ENCODE assay signal across 11 cellular contexts in genomic region chr13:28047784-28048388, GRCh38. TPM values are rescaled to one million over a fixed set of nuclear protein-coding genes. Genes with fewer than 3 reads are reported as not detected.
DNase-seq lines count a peak whose midpoint lies in the region; ATAC-seq and TF ChIP-seq lines count a peak whose summit lies in the region.
"Had no signal": no experiment of that assay in that cellular context is flagged by ENCODE, and none has a peak within 500 bp of the region (broad histone marks: within the 10 kb centered on the region; RNA-seq: fewer than 3 reads in every experiment).

No MANE protein-coding gene starts in this region.

- H3K4me1 ChIP-seq in endodermal cell (ENCODE audit: control insufficient read depth, insufficient read depth, low read length) (peaks cover 9% of the 10 kb centered on the region), hepatocyte (ENCODE audit: insufficient read depth) (no peaks in the 10 kb centered on the region)
- H3K4me1 ChIP-seq: uterus had no signal

- no peaks in the 10 kb centered on the region for H3K27me3 Mint-ChIP-seq in endodermal cell (ENCODE audit: insufficient read depth)

- no peaks in the 10 kb centered on the region for H3K36me3 Mint-ChIP-seq in endodermal cell (ENCODE audit: low read depth)
- H3K36me3 Mint-ChIP-seq: natural killer cell had no signal

- 72 to 97% methylated on average over 3 to 6 of the region's 7 CpGs for WGBS in endodermal cell (ENCODE audit: insufficient coverage in 1 of 2, insufficient read length in 1 of 2), 2 experiments
- 84% methylated on average over 7 of the region's 7 CpGs for WGBS in hepatocyte (ENCODE audit: low lambda C conversion rate, missing lambda C conversion rate)

- peaks cover 8% of the 10 kb centered on the region for H3K27me3 ChIP-seq in endodermal cell (ENCODE audit: control insufficient read depth, insufficient read depth, low read length, poor library complexity, severe bottlenecking)
- H3K27me3 ChIP-seq in hepatocyte: peaks cover under 1% of the 10 kb centered on the region
- H3K27me3 ChIP-seq: uterus had no signal

- TF ChIP-seq CTCF in endodermal cell (conservative IDR thresholded peaks at IDR 0.05): no peak
- no peak for TF ChIP-seq CTCF in hepatocyte (IDR thresholded peaks at IDR 0.05; ENCODE audit: poor library complexity)

- no peak overlapping the region for H3K4me2 ChIP-seq in hepatocyte

- H3K9me3 Mint-ChIP-seq in endodermal cell: no peaks in the 10 kb centered on the region
- H3K9me3 Mint-ChIP-seq: natural killer cell had no signal

- H2AFZ ChIP-seq in hepatocyte: no peak overlapping the region

- no peaks in the 10 kb centered on the region for H4K20me1 ChIP-seq in hepatocyte (ENCODE audit: insufficient read depth, poor library complexity, severe bottlenecking)

- no peak overlapping the region for H3K4me3 ChIP-seq in endodermal cell (ENCODE audit: low read length)
- no peak overlapping the region for H3K4me3 ChIP-seq in hepatocyte
- H3K4me3 ChIP-seq: K562, uterus had no signal

- H3K36me3 ChIP-seq in endodermal cell (ENCODE audit: control insufficient read depth, insufficient read depth, low read length) (no peaks in the 10 kb centered on the region), hepatocyte (replicated peaks; ENCODE audit: insufficient read depth, low read depth) (no peaks in the 10 kb centered on the region)
- H3K36me3 ChIP-seq: uterus had no signal

- no peak overlapping the region for H3K4me3 Mint-ChIP-seq in endodermal cell
- H3K4me3 Mint-ChIP-seq: natural killer cell had no signal

- peaks cover 17% of the 10 kb centered on the region for H3K4me1 Mint-ChIP-seq in endodermal cell
- H3K4me1 Mint-ChIP-seq: natural killer cell had no signal

- ATAC-seq in GM18861 (IDR thresholded peaks at IDR 0.05; ENCODE audit: unreplicated experiment): peak; percentile 80
- ATAC-seq in HG02588 (IDR thresholded peaks at IDR 0.05; ENCODE audit: unreplicated experiment): peak; percentile 82
- ATAC-seq: K562 had no signal

- DNase-seq in M059J (ENCODE audit: low read depth) (peak; percentile 80), kidney tubule cell (ENCODE audit: low spot score) (peak; percentile 94), HuH-7.5 (ENCODE audit: low spot score) (no peak), UCSD-AML1 (lab: John Stamatoyannopoulos, UW; ENCODE audit: unreplicated experiment) (no peak), endodermal cell (no peak), hepatocyte (ENCODE audit: low spot score) (no peak)
- DNase-seq: natural killer cell, uterus had no signal

- no peak overlapping the region for H3K27ac Mint-ChIP-seq in endodermal cell
- H3K27ac Mint-ChIP-seq: natural killer cell had no signal

- H3K27ac ChIP-seq in endodermal cell (ENCODE audit: low read depth, low read length) (no peak overlapping the region), hepatocyte (no peak overlapping the region)
- H3K27ac ChIP-seq: uterus had no signal

- H3K79me2 ChIP-seq in hepatocyte: no peaks in the 10 kb centered on the region

- no peak overlapping the region for H3K9ac ChIP-seq in endodermal cell (ENCODE audit: extremely low read depth, low read length, poor library complexity, severe bottlenecking)

- H3K9me2 ChIP-seq in hepatocyte (replicated peaks; ENCODE audit: insufficient read depth): no peaks in the 10 kb centered on the region

- no peaks in the 10 kb centered on the region for H3K9me3 ChIP-seq in endodermal cell (ENCODE audit: control insufficient read depth, low read length)
- H3K9me3 ChIP-seq in hepatocyte (ENCODE audit: low read depth): no peaks in the 10 kb centered on the region
- H3K9me3 ChIP-seq: uterus had no signal

RNA-seq across cellular contexts. Expression of gene FLT3, which starts 52.5 kb away (rescaled TPM):
- 0.12 TPM in 1 of 2 replicates, not detected in the other for total RNA-seq in M059J (2014; rRNA removed; shearing (Covaris generic))
- total RNA-seq in endodermal cell (under 1 TPM; 0.09 to 0.13 TPM), hepatocyte (0.10 TPM in 1 of 2 replicates, not detected in the other)
- polyA plus RNA-seq in endodermal cell (2013, experiment 1 of 2): 0.18 TPM
- 0.08 TPM for polyA plus RNA-seq in endodermal cell (2013, experiment 2 of 2)
- 0.09 and 0.29 TPM in 2 replicates for polyA plus RNA-seq in hepatocyte
- total RNA-seq: K562 had no signal
- polyA plus RNA-seq: K562 had no signal

RNA-seq across cellular contexts. Expression of gene URAD, which starts 59.4 kb away (rescaled TPM):
- total RNA-seq in M059J (2014; rRNA removed; shearing (Covaris generic)): not detected in 2 replicates
- not detected for total RNA-seq in endodermal cell
- polyA plus RNA-seq in endodermal cell (2013, experiment 1 of 2): 0.50 TPM
- 0.50 TPM for polyA plus RNA-seq in endodermal cell (2013, experiment 2 of 2)
- total RNA-seq in hepatocyte: 13.5 and 18.2 TPM in 2 replicates
- 35.7 and 38.1 TPM in 2 replicates for polyA plus RNA-seq in hepatocyte
- total RNA-seq: K562, natural killer cell, uterus had no signal
- polyA plus RNA-seq: K562 had no signal

Comparison
In these comparisons a context has a peak if more than half of its experiments do, and no peak if none do; other contexts are left out.
1. DNase-seq: peak in M059J (single experiment) and kidney tubule cell (single experiment); none in HuH-7.5 (single experiment), UCSD-AML1 (single experiment), endodermal cell (single experiment) and hepatocyte (single experiment).
2. RNA of gene URAD, which starts 59.4 kb away (total RNA-seq): 13.5 to 18.2 TPM in hepatocyte; not detected in M059J and not detected in endodermal cell; every median in the first group is over 10 times any median in the second.